Comparison of ENCODE assay signal across 8 cellular contexts in the genomic region with DNA sequence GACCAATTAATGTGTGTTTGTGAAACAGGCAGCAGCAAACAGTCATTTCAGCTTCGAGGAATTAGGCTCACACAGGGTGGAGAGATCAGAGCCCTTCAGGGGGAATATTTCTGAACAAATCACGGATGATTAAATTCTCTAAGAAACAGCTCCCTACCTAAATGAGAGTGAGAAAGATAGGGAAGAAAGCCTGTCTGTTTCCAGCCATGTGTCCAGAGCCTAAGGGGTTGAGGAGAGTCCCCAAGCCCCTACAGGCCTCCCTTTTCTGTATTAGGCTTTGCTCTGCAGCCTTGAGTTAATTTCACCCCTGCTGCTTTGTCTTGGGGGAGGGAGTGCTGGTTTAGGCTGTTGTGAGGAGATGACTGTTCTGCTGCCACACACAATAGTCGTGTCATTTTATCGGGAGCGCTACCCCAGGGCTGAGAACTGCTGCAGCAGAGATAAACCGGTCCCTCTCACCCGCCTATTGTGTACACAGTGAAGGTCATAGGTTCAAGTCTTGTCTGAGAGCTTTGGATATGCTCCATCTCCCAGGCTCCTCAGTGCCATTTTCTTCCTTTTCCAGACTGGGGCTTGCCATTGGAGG. TPM values are rescaled to one million over a fixed set of nuclear protein-coding genes. Genes with fewer than 3 reads are reported as not detected.
A peak's percentile ranks its signal among the peaks of the same experiment; 100 is the strongest.
DNase-seq lines count a peak whose midpoint lies in the region; TF ChIP-seq lines count a peak whose summit lies in the region.

No MANE protein-coding gene starts in this region.

- CTCF ChIA-PET in PC-9 (lab: Charles Lee) = interaction anchor here (0.6 kb wide), 1 partner anchor 960 kb away, joined by 3 read pairs; no protein-coding TSS in a partner anchor

- H3K27me3 ChIP-seq in PC-9 (ENCODE audit: insufficient read depth, low read depth) (no peaks in the 10 kb centered on the region), breast epithelium (no peaks in the 10 kb centered on the region)

- H3K4me1 ChIP-seq in PC-9 (replicated peaks; ENCODE audit: insufficient read depth) (peaks cover 13% of the 10 kb centered on the region), breast epithelium (peaks cover 3 to 8% of the 10 kb centered on the region in 2 donors)

- H3K9me2 ChIP-seq in PC-9 (ENCODE audit: insufficient read depth) = no peaks in the 10 kb centered on the region

- H2AFZ ChIP-seq in PC-9 = 0 out of 2 replicates have a peak overlapping the region, but pooled peaks have one; percentile 58

- H3K9me3 ChIP-seq in PC-9 (ENCODE audit: insufficient read depth, low read depth) = no peaks in the 10 kb centered on the region
- no peaks in the 10 kb centered on the region for H3K9me3 ChIP-seq in breast epithelium

- peak; percentile 68 for DNase-seq in activated CD8-positive, alpha-beta memory T cell treated with anti-CD3 and anti-CD28 coated beads for 24 hours
- no peak for DNase-seq in activated CD8-positive, alpha-beta memory T cell treated with anti-CD3 and anti-CD28 coated beads, Interleukin-2, amount 50 U/mL, for 4 hours
- DNase-seq in PC-9 (no peak), breast epithelium (ENCODE audit: low spot score in 2 of 2) (no peak), islet precursor cell (peak; percentile 54), SIG-M5 treated with dmso at 0.1 percent for 504 hours (lab: John Stamatoyannopoulos, UW; ENCODE audit: unreplicated experiment) (no peak), epidermal melanocyte (ENCODE audit: insufficient read length, low spot score) (no peak)
- DNase-seq in stimulated activated CD4-positive, alpha-beta T cell treated with anti-CD3 and anti-CD28 coated beads, Interleukin-12 subunit alpha, Interleukin-12 subunit beta, amount 100 ng/mL, for 24 hours (ENCODE audit: low read depth in 2 of 2) = peak; percentile 2 to 13

- peaks cover 49% of the 10 kb centered on the region for H3K79me2 ChIP-seq in PC-9 (ENCODE audit: low read depth)

- BruUV-seq in PC-9 (replicated peaks; lab: Mats Ljungman, UMichigan) = TSS peak; percentile 42

- H3K36me3 ChIP-seq in PC-9 (ENCODE audit: low read depth) (no peaks in the 10 kb centered on the region), breast epithelium (no peaks in the 10 kb centered on the region)

- TF ChIP-seq CTCF in PC-9 (conservative IDR thresholded peaks at IDR 0.05) = no peak
- peak in 1 of 3 donors; percentile 16 for TF ChIP-seq CTCF in breast epithelium (IDR thresholded peaks at IDR 0.05)

- peaks cover under 1% of the 10 kb centered on the region; the same call in 1 of the 2 replicates for H4K20me1 ChIP-seq in PC-9 (ENCODE audit: insufficient read depth)

- intact Hi-C loops in PC-9 (cut with micrococcal nuclease; ENCODE audit: unreplicated experiment) = no loop called here
- intact Hi-C loops in breast epithelium (cut with DNase I; ENCODE audit: low total_unique reads) = no loop called here

- peak overlapping the region; percentile 78 for H3K4me2 ChIP-seq in PC-9

- H3K4me3 ChIP-seq in PC-9 (peak overlapping the region; percentile 61), breast epithelium (peak overlapping the region; percentile 81 to 91 (median 85))

- H3K27ac ChIP-seq in PC-9 = peak overlapping the region; percentile 14
- peak overlapping the region; percentile 91 to 97 for H3K27ac ChIP-seq in breast epithelium

- POLR2A ChIA-PET in PC-9 (lab: Charles Lee; ENCODE audit: unreplicated experiment) = interaction anchor here (0.5 to 0.6 kb wide), 4 partner anchors 19 to 971 kb away, joined by 3 to 8 read pairs (median 4); no protein-coding TSS in a partner anchor

- H3F3A ChIP-seq in PC-9 (ENCODE audit: insufficient read depth, low read depth) = peaks cover 9% of the 10 kb centered on the region; the same call in 1 of the 2 replicates

- no peak for TF ChIP-seq POLR2A in breast epithelium (IDR thresholded peaks at IDR 0.05)

RNA-seq across cellular contexts. Expression of gene ZNF609, which starts 1.3 kb away (rescaled TPM):
- 37.8 and 38.6 TPM in 2 replicates for total RNA-seq in PC-9 (2021)
- total RNA-seq in breast epithelium = 10 to 100 TPM; 22.9 to 32.1 (median 29.2) TPM

Comparison
In these comparisons a context has a peak if more than half of its experiments do, and no peak if none do; other contexts are left out.
1. DNase-seq: peak in activated CD8-positive, alpha-beta memory T cell treated with anti-CD3 and anti-CD28 coated beads for 24 hours (single experiment), islet precursor cell (single experiment) and stimulated activated CD4-positive, alpha-beta T cell treated with anti-CD3 and anti-CD28 coated beads, Interleukin-12 subunit alpha, Interleukin-12 subunit beta, amount 100 ng/mL, for 24 hours (2 of 2); none in activated CD8-positive, alpha-beta memory T cell treated with anti-CD3 and anti-CD28 coated beads, Interleukin-2, amount 50 U/mL, for 4 hours (single experiment), PC-9 (0 of 2), breast epithelium (0 of 2), SIG-M5 treated with dmso at 0.1 percent for 504 hours (single experiment) and epidermal melanocyte (single experiment).